19 cellular contexts compared by ENCODE assay signal in the genomic region with DNA sequence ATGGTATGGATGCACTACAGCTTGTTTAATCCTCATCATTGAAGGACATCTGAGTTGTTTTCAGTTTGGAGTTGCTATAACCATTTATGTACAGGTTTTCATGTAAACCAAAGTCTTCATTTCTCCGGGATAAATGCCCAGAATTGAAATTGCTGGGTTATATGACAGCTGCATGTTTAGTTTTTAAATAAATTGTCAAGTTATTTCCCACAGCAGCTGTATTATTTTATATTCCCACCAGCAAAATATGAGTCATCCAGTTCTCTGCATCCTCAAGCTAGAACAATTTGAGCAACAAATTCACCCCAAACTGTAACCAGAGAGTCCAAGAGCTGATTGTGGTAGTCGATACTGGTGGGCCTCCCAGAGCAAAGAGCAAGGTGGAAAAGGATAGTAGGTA.
"Had no signal": no experiment of that assay in that cellular context is flagged by ENCODE, and none has a peak within 500 bp of the region (broad histone marks: within the 10 kb centered on the region; RNA-seq: fewer than 3 reads in every experiment).

No MANE protein-coding gene starts in this region.

- H3K9me3 Mint-ChIP-seq: effector memory CD8-positive, alpha-beta T cell had no signal

- DNase-seq: activated CD4-positive, alpha-beta T cell treated with anti-CD3 and anti-CD28 coated beads, Interleukin-2, amount 50 U/mL, for 1 hour; activated CD4-positive, CD25-positive, alpha-beta regulatory T cell; activated effector memory CD4-positive, alpha-beta T cell treated with anti-CD3 and anti-CD28 coated beads, Interleukin-2, amount 50 U/mL, for 16 hours; activated naive CD4-positive, alpha-beta T cell treated with anti-CD3 and anti-CD28 coated beads, Interleukin-2, amount 50 U/mL, for 16 hours; activated T-cell treated with anti-CD3 and anti-CD28 coated beads, Interleukin-2, amount 50 U/mL, for 72 hours; effector memory CD8-positive, alpha-beta T cell; mucosa of descending colon; naive thymus-derived CD8-positive, alpha-beta T cell; small intestine; stimulated activated CD4-positive, alpha-beta T cell treated with anti-CD3 and anti-CD28 coated beads, Interleukin-15, amount 100 ng/mL, for 24 hours; stimulated activated CD4-positive, alpha-beta T cell treated with anti-CD3 and anti-CD28 coated beads, Interleukin-2, amount 100 ng/mL, for 48 hours; T1000; trophoblast cell had no signal

- H3K27me3 ChIP-seq: right atrium auricular region, vagina had no signal

- H3K4me3 Mint-ChIP-seq: activated T-cell treated with anti-CD3 and anti-CD28 coated beads, Interleukin-2, amount 50 U/mL, for 72 hours; effector memory CD8-positive, alpha-beta T cell; memory B cell; naive thymus-derived CD8-positive, alpha-beta T cell; stimulated activated naive CD8-positive, alpha-beta T cell treated with anti-CD3 and anti-CD28 coated beads, Interleukin-15, Interleukin-2, amounts not matched to agents 100 ng/mL and 50 ng/mL, for 24 hours had no signal

- H3K36me3 Mint-ChIP-seq: memory B cell had no signal

- ATAC-seq: activated T-cell treated with anti-CD3 and anti-CD28 coated beads, Interleukin-2, amount 50 U/mL, for 72 hours; effector memory CD8-positive, alpha-beta T cell; mucosa of descending colon; naive thymus-derived CD8-positive, alpha-beta T cell had no signal

- H3K27ac Mint-ChIP-seq: activated T-cell treated with anti-CD3 and anti-CD28 coated beads, Interleukin-2, amount 50 U/mL, for 72 hours; effector memory CD8-positive, alpha-beta T cell; memory B cell; naive thymus-derived CD8-positive, alpha-beta T cell; stimulated activated naive CD8-positive, alpha-beta T cell treated with anti-CD3 and anti-CD28 coated beads, Interleukin-15, Interleukin-2, amounts not matched to agents 100 ng/mL and 50 ng/mL, for 24 hours had no signal

- H3K9me3 ChIP-seq: mucosa of descending colon, prostate gland, suprapubic skin, vagina had no signal

- H3K4me3 ChIP-seq: mucosa of descending colon, prostate gland, right atrium auricular region, suprapubic skin, vagina had no signal

- H3K27ac ChIP-seq: prostate gland, right atrium auricular region, suprapubic skin, vagina had no signal

- H3K36me3 ChIP-seq: prostate gland, right atrium auricular region, suprapubic skin, vagina had no signal

- H3K4me1 ChIP-seq: prostate gland, right atrium auricular region, suprapubic skin, vagina had no signal

- H3K4me1 Mint-ChIP-seq: memory B cell; naive thymus-derived CD8-positive, alpha-beta T cell had no signal
